ENCODE assay signal across 8 cellular contexts in genomic region chr22:37660709-37661045, GRCh38. TPM values are rescaled to one million over a fixed set of nuclear protein-coding genes. Genes with fewer than 3 reads are reported as not detected.
DNase-seq lines count a peak whose midpoint lies in the region; ATAC-seq and TF ChIP-seq lines count a peak whose summit lies in the region.

No MANE protein-coding gene starts in this region.

- no peak for DNase-seq in CD4-positive, alpha-beta T cell
- DNase-seq in Karpas-422 (no peak), caudate nucleus (lab: John Stamatoyannopoulos, UW) (no peak), OCI-M1 (lab: John Stamatoyannopoulos, UW) (no peak), CD14-positive monocyte (ENCODE audit: low spot score) (no peak)

- H3K36me3 Mint-ChIP-seq in CD4-positive, alpha-beta T cell (ENCODE audit: low read depth): peaks cover 19% of the 10 kb centered on the region
- H3K36me3 Mint-ChIP-seq in CD14-positive monocyte: peaks cover 2 to 10% of the 10 kb centered on the region in 2 donors

- no peak for TF ChIP-seq CTCF in CD4-positive, alpha-beta T cell (IDR thresholded peaks at IDR 0.05)
- TF ChIP-seq CTCF in neural cell (IDR thresholded peaks at IDR 0.05; ENCODE audit: poor library complexity, severe bottlenecking) (no peak), CD14-positive monocyte (IDR thresholded peaks at IDR 0.05) (no peak)

- H3K27me3 ChIP-seq in CD4-positive, alpha-beta T cell (ENCODE audit: control insufficient read depth, insufficient read depth, low read length): no peaks in the 10 kb centered on the region
- no peaks in the 10 kb centered on the region for H3K27me3 ChIP-seq in Karpas-422 (ENCODE audit: low read length)
- no peaks in the 10 kb centered on the region for H3K27me3 ChIP-seq in neural cell (ENCODE audit: insufficient read depth, low read depth, low read length)

- H3K79me2 ChIP-seq in Karpas-422 (ENCODE audit: low read length) (peaks cover 60% of the 10 kb centered on the region), neural cell (replicated peaks; ENCODE audit: insufficient read depth, low read length) (peaks cover 23% of the 10 kb centered on the region)

- H3K27ac ChIP-seq in CD4-positive, alpha-beta T cell (ENCODE audit: low read depth, low read length): no peak overlapping the region
- H3K27ac ChIP-seq in Karpas-422 (ENCODE audit: low read length): peak overlapping the region; percentile 70; the same call in 1 of the 2 replicates
- H3K27ac ChIP-seq in caudate nucleus (ENCODE audit: low read depth, low read length): peak overlapping the region; percentile 55
- H3K27ac ChIP-seq in neural cell (ENCODE audit: low read length): peak overlapping the region; percentile 94

- H3K27me3 Mint-ChIP-seq in CD4-positive, alpha-beta T cell: no peaks in the 10 kb centered on the region
- H3K27me3 Mint-ChIP-seq in CD14-positive monocyte (ENCODE audit: low read depth in 3 of 3): peaks cover 0 to 4% (median 0%) of the 10 kb centered on the region in 3 donors

- peaks cover 43% of the 10 kb centered on the region for H3K4me1 ChIP-seq in Karpas-422 (ENCODE audit: low read length)

- no peak for TF ChIP-seq RAD21 in neural cell (conservative IDR thresholded peaks at IDR 0.05)

- H3K4me1 Mint-ChIP-seq in CD4-positive, alpha-beta T cell (ENCODE audit: low read depth): peaks cover 49% of the 10 kb centered on the region
- H3K4me1 Mint-ChIP-seq in CD14-positive monocyte: peaks cover 44% of the 10 kb centered on the region

- peaks cover 55% of the 10 kb centered on the region for H4K20me1 ChIP-seq in Karpas-422 (ENCODE audit: insufficient read depth, low read depth, low read length)
- H4K20me1 ChIP-seq in neural cell (ENCODE audit: insufficient read depth): no peaks in the 10 kb centered on the region

- H3K9ac ChIP-seq in Karpas-422 (ENCODE audit: low read length): peak overlapping the region; percentile 87
- H3K9ac ChIP-seq in neural cell (ENCODE audit: low read length): peak overlapping the region; percentile 69

- POLR2A ChIA-PET in CD4-positive, alpha-beta T cell (lab: Charles Lee): interaction anchor here (0.9 to 9.8 kb wide), 5 partner anchors 13 to 33 kb away, joined by 4 to 256 read pairs (median 7); partner anchors contain the start of genes LGALS1 and NOL12

- no peak overlapping the region for H3K27ac Mint-ChIP-seq in CD4-positive, alpha-beta T cell
- H3K27ac Mint-ChIP-seq in CD14-positive monocyte: peak overlapping the region in 1 of 7 donors; percentile 48

- H3K9me3 ChIP-seq in CD4-positive, alpha-beta T cell (ENCODE audit: control insufficient read depth, low read length): no peaks in the 10 kb centered on the region
- no peaks in the 10 kb centered on the region for H3K9me3 ChIP-seq in Karpas-422 (ENCODE audit: low read length)
- no peaks in the 10 kb centered on the region for H3K9me3 ChIP-seq in neural cell (ENCODE audit: low read length)

- intact Hi-C loops in CD4-positive, alpha-beta T cell (cut with DNase I, micrococcal nuclease): loop anchor here (1.0 kb wide), 1 partner anchor 21 kb away; no protein-coding TSS in a partner anchor
- intact Hi-C loops in CD14-positive monocyte (cut with micrococcal nuclease): no loop called here

- peaks cover 3% of the 10 kb centered on the region for H3F3A ChIP-seq in neural cell (ENCODE audit: insufficient read depth, low read length, poor library complexity, severe bottlenecking)

- no peak for ATAC-seq in CD4-positive, alpha-beta T cell (ENCODE audit: poor library complexity)
- ATAC-seq in GM19351 (IDR thresholded peaks at IDR 0.05; ENCODE audit: unreplicated experiment) (no peak), HG02571 (IDR thresholded peaks at IDR 0.05; ENCODE audit: unreplicated experiment) (no peak)

- TF ChIP-seq EP300 in neural cell (conservative IDR thresholded peaks at IDR 0.05; ENCODE audit: poor library complexity, severe bottlenecking): no peak

- H3K4me3 Mint-ChIP-seq in CD4-positive, alpha-beta T cell: peak overlapping the region; percentile 54
- peak overlapping the region in 1 of 2 donors; percentile 15 for H3K4me3 Mint-ChIP-seq in CD14-positive monocyte

- peaks cover 3% of the 10 kb centered on the region for H3K36me3 ChIP-seq in Karpas-422 (ENCODE audit: insufficient read depth, low read length)
- H3K36me3 ChIP-seq in neural cell (ENCODE audit: insufficient read depth, low read length): no peaks in the 10 kb centered on the region

- peak overlapping the region; percentile 78 for H3K4me3 ChIP-seq in Karpas-422 (ENCODE audit: low read length)
- peak overlapping the region; percentile 93 for H3K4me3 ChIP-seq in neural cell (ENCODE audit: low read length)

- CTCF ChIA-PET in CD4-positive, alpha-beta T cell (lab: Charles Lee): interaction anchor here (1.5 to 5.6 kb wide), 4 partner anchors 9 to 21 kb away, joined by 4 to 63 read pairs (median 20); no protein-coding TSS in a partner anchor

- no peaks in the 10 kb centered on the region for H3K9me3 Mint-ChIP-seq in CD4-positive, alpha-beta T cell
- H3K9me3 Mint-ChIP-seq in CD14-positive monocyte: peaks cover 0 to 2% (median 0%) of the 10 kb centered on the region in 7 donors

- H2AFZ ChIP-seq in Karpas-422 (ENCODE audit: low read length): no peak overlapping the region
- no peak overlapping the region for H2AFZ ChIP-seq in neural cell (ENCODE audit: low read depth, low read length)

- H3K4me2 ChIP-seq in Karpas-422 (ENCODE audit: low read depth, low read length, poor library complexity, severe bottlenecking) (peak overlapping the region; percentile 96), neural cell (ENCODE audit: low read length) (peak overlapping the region; percentile 80)

- H3K9me2 ChIP-seq in Karpas-422 (replicated peaks; ENCODE audit: insufficient read depth, low read length) (no peaks in the 10 kb centered on the region), neural cell (ENCODE audit: insufficient read depth, low read length) (no peaks in the 10 kb centered on the region)

TF ChIP-seq in neural cell, 6 proteins besides CTCF, POLR2A, EP300 and RAD21:
- TF ChIP-seq TAF1 (IDR thresholded peaks at IDR 0.05; ENCODE audit: low read depth): no peak
- TF ChIP-seq POLR2AphosphoS5 (IDR thresholded peaks at IDR 0.05): no peak
- no peak for TF ChIP-seq SMC3 (conservative IDR thresholded peaks at IDR 0.05; ENCODE audit: poor library complexity)
- TF ChIP-seq, protein P1, sequence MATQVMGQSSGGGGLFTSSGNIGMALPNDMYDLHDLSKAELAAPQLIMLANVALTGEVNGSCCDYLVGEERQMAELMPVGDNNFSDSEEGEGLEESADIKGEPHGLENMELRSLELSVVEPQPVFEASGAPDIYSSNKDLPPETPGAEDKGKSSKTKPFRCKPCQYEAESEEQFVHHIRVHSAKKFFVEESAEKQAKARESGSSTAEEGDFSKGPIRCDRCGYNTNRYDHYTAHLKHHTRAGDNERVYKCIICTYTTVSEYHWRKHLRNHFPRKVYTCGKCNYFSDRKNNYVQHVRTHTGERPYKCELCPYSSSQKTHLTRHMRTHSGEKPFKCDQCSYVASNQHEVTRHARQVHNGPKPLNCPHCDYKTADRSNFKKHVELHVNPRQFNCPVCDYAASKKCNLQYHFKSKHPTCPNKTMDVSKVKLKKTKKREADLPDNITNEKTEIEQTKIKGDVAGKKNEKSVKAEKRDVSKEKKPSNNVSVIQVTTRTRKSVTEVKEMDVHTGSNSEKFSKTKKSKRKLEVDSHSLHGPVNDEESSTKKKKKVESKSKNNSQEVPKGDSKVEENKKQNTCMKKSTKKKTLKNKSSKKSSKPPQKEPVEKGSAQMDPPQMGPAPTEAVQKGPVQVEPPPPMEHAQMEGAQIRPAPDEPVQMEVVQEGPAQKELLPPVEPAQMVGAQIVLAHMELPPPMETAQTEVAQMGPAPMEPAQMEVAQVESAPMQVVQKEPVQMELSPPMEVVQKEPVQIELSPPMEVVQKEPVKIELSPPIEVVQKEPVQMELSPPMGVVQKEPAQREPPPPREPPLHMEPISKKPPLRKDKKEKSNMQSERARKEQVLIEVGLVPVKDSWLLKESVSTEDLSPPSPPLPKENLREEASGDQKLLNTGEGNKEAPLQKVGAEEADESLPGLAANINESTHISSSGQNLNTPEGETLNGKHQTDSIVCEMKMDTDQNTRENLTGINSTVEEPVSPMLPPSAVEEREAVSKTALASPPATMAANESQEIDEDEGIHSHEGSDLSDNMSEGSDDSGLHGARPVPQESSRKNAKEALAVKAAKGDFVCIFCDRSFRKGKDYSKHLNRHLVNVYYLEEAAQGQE (IDR thresholded peaks at IDR 0.05; ENCODE audit: borderline replicate concordance): no peak
- no peak for TF ChIP-seq EZH2 (IDR thresholded peaks at IDR 0.05; ENCODE audit: borderline replicate concordance, insufficient read depth, low read length, poor library complexity, severe bottlenecking)
- no peak for TF ChIP-seq MXI1 (conservative IDR thresholded peaks at IDR 0.05; ENCODE audit: poor library complexity, severe bottlenecking)

RNA-seq across cellular contexts. Expression of gene PDXP, which starts 2.2 kb away (rescaled TPM):
- total RNA-seq in CD4-positive, alpha-beta T cell: 1 to 10 TPM; 1.5 TPM
- 75.3 and 78.9 TPM in 2 replicates for total RNA-seq in Karpas-422 (2014; rRNA removed; shearing (Covaris generic); ENCODE audit: low replicate concordance)
- polyA plus RNA-seq in neural cell (108 and 129 TPM in 2 replicates), CD14-positive monocyte (1 to 10 TPM; 1.0 to 4.3 TPM)
- polyA minus RNA-seq in neural cell: 91.5 and 104 TPM in 2 replicates

RNA-seq across cellular contexts. Expression of gene LGALS1, which starts 14.8 kb away (rescaled TPM):
- total RNA-seq in CD4-positive, alpha-beta T cell: 10 to 100 TPM; 85.1 to 93.7 TPM
- total RNA-seq in Karpas-422 (2014; rRNA removed; shearing (Covaris generic); ENCODE audit: low replicate concordance): 288 and 308 TPM in 2 replicates
- not detected in 2 replicates for polyA plus RNA-seq in neural cell
- 1.5 TPM in 1 of 2 replicates, not detected in the other for polyA minus RNA-seq in neural cell
- polyA plus RNA-seq in CD14-positive monocyte: 1,000 to 10,000 TPM; 1,719 to 1,844 TPM

RNA-seq across cellular contexts. Expression of gene SH3BP1, which starts 21.2 kb away (rescaled TPM):
- total RNA-seq in CD4-positive, alpha-beta T cell: 10 to 100 TPM; 46.9 to 49.0 TPM
- 43.2 and 50.4 TPM in 2 replicates for total RNA-seq in Karpas-422 (2014; rRNA removed; shearing (Covaris generic); ENCODE audit: low replicate concordance)
- polyA plus RNA-seq in neural cell (0.63 TPM in 1 of 2 replicates, not detected in the other), CD14-positive monocyte (10 to 100 TPM; 20.0 TPM)
- polyA minus RNA-seq in neural cell: 0.69 and 0.73 TPM in 2 replicates

RNA-seq across cellular contexts. Expression of gene NOL12, which starts 25.5 kb away (rescaled TPM):
- 10 to 100 TPM; 24.3 to 26.2 TPM for total RNA-seq in CD4-positive, alpha-beta T cell
- 12.3 and 48.1 TPM in 2 replicates for total RNA-seq in Karpas-422 (2014; rRNA removed; shearing (Covaris generic); ENCODE audit: low replicate concordance)
- 77.5 and 90.0 TPM in 2 replicates for polyA plus RNA-seq in neural cell
- 19.7 and 23.5 TPM in 2 replicates for polyA minus RNA-seq in neural cell
- 10 to 100 TPM; 47.3 to 49.2 TPM for polyA plus RNA-seq in CD14-positive monocyte

RNA-seq across cellular contexts. Expression of gene TRIOBP, which starts 36.2 kb away (rescaled TPM):
- 10 to 100 TPM in 1 of 2 experiments, 1 to 10 TPM in 1; 9.0 to 10.1 TPM for total RNA-seq in CD4-positive, alpha-beta T cell
- 14.6 and 45.6 TPM in 2 replicates for total RNA-seq in Karpas-422 (2014; rRNA removed; shearing (Covaris generic); ENCODE audit: low replicate concordance)
- polyA plus RNA-seq in neural cell (9.2 and 16.2 TPM in 2 replicates), CD14-positive monocyte (10 to 100 TPM; 43.0 to 46.6 TPM)
- polyA minus RNA-seq in neural cell: 17.5 and 18.2 TPM in 2 replicates

Comparison
In these comparisons a context has a peak if more than half of its experiments do, and no peak if none do; other contexts are left out.
1. RNA of gene PDXP, which starts 2.2 kb away (total RNA-seq): 75.3 to 78.9 TPM in Karpas-422; 1.5 TPM in CD4-positive, alpha-beta T cell; every median in the first group is over 10 times any median in the second.
2. intact Hi-C loops: an anchor here in CD4-positive, alpha-beta T cell (1.0 kb wide); none called in CD14-positive monocyte.